ENCODE assay signal across 18 cellular contexts in the genomic region with DNA sequence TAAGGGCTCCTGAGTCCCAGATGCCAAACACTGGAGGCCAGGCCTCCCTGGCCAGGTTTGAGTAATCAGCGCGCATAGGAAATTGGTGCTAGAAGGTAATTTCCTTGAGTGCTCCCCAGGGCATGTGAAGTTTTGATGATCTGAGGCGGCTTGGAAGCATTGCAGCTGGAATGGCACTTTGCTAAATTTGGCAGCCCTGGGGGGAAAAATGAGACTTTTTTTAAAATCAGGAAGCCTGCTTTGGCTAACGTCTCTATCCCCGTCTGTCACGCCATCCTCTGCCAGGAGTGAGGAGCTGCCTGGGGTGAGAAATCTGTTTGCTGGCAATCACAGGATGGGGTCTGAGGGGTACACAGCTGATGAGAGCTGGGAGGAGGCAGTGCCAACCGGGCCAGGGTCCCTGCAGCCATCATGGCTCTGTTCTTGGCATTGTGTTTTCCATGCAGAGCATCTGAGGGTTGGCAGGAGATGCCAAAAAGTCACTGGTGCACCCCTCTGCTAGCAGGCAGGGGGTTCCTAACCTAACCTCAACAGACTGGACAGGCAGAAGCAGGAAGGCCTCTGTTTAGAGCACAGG. TPM values are rescaled to one million over a fixed set of nuclear protein-coding genes. Genes with fewer than 3 reads are reported as not detected.
DNase-seq lines count a peak whose midpoint lies in the region; TF ChIP-seq lines count a peak whose summit lies in the region.
"Had no signal": no experiment of that assay in that cellular context is flagged by ENCODE, and none has a peak within 500 bp of the region (broad histone marks: within the 10 kb centered on the region; RNA-seq: fewer than 3 reads in every experiment).

No MANE protein-coding gene starts in this region.

- CTCF ChIA-PET in Calu3 (lab: Charles Lee) = no interaction called here

- no peak overlapping the region for H3K27ac Mint-ChIP-seq in Calu3 (ENCODE audit: unreplicated experiment)
- H3K27ac Mint-ChIP-seq: CD4-positive, alpha-beta memory T cell; T-helper 17 cell had no signal

- no peaks in the 10 kb centered on the region for H3K9me3 Mint-ChIP-seq in Calu3 (ENCODE audit: low read depth, unreplicated experiment)

- peaks cover 20% of the 10 kb centered on the region for H3K4me1 Mint-ChIP-seq in Calu3 (ENCODE audit: low read depth, unreplicated experiment)
- H3K4me1 Mint-ChIP-seq: T-helper 17 cell had no signal

- BruUV-seq in Calu3 (replicated peaks; lab: Mats Ljungman, UMichigan) = no TSS peak

- H3K4me3 Mint-ChIP-seq in Calu3 (ENCODE audit: low read depth, unreplicated experiment) = no peak overlapping the region
- H3K4me3 Mint-ChIP-seq: CD4-positive, alpha-beta memory T cell; T-helper 17 cell had no signal

- DNase-seq in NCI-H1092 treated with DMSO at 0.1 percent for 48 hours (lab: John Stamatoyannopoulos, UW) (peak; percentile 17), NCI-H1092 (lab: John Stamatoyannopoulos, UW) (no peak), DMS79 treated with DMSO at 0.1 percent for 48 hours (lab: John Stamatoyannopoulos, UW) (peak; percentile 32), NCI-H446 treated with DMSO at 0.1 percent for 48 hours (lab: John Stamatoyannopoulos, UW) (peak; percentile 68), islet precursor cell (peak; percentile 64), Calu3 (no peak), AG08396 (ENCODE audit: low spot score) (no peak), Ammon's horn (ENCODE audit: low spot score) (no peak)
- DNase-seq: BE2C; CD4-positive, alpha-beta memory T cell; KBM-7; NCI-H2029; NCI-H510A; NCI-H82; PC-3; SJCRH30; T-helper 17 cell had no signal

- TF ChIP-seq CTCF in Calu3 (IDR thresholded peaks at IDR 0.05; ENCODE audit: unreplicated experiment) = no peak

- peaks cover 6% of the 10 kb centered on the region for H3K36me3 Mint-ChIP-seq in Calu3 (ENCODE audit: insufficient read depth, unreplicated experiment)
- H3K36me3 Mint-ChIP-seq: CD4-positive, alpha-beta memory T cell had no signal

- intact Hi-C loops in Calu3 (cut with micrococcal nuclease; ENCODE audit: unreplicated experiment) = loop anchor here (10.0 kb wide), 2 partner anchors 99 to 179 kb away; no protein-coding TSS in a partner anchor

- peaks cover 21% of the 10 kb centered on the region for H3K27me3 Mint-ChIP-seq in Calu3 (ENCODE audit: unreplicated experiment)

RNA-seq across cellular contexts. Expression of gene ABCC12, which starts 2.0 kb away (rescaled TPM):
- not detected in 2 replicates for total RNA-seq in Calu3 (2022)
- total RNA-seq: CD4-positive, alpha-beta memory T cell; H4; PC-3; SJCRH30; T-helper 17 cell had no signal

Comparison
In these comparisons a context has a peak if more than half of its experiments do, and no peak if none do; other contexts are left out.
1. DNase-seq: peak in NCI-H1092 treated with DMSO at 0.1 percent for 48 hours (single experiment), DMS79 treated with DMSO at 0.1 percent for 48 hours (single experiment), NCI-H446 treated with DMSO at 0.1 percent for 48 hours (single experiment) and islet precursor cell (single experiment); none in NCI-H1092 (single experiment), Calu3 (single experiment), AG08396 (single experiment) and Ammon's horn (single experiment).